28 cellular contexts compared by ENCODE assay signal in the genomic region with DNA sequence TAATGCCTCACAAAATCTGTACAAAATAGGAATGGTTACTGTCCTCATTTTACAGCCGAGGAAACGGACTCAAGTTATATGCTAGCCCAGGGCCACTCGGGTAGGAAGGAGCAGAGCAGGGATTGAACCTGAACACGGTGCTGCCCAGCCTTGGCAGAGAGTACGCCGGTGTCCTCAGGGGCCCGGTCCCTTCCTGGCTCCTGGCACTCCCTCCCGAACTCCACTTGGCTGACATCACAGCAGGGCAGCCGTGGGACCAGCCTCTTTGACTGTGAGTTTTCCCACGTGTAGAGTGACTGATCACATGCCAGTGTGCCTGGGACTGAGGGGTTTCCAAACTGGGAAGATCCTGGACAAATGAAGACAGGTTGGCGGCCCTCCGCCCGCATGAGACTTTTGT.
"Had no signal": no experiment of that assay in that cellular context is flagged by ENCODE, and none has a peak within 500 bp of the region (broad histone marks: within the 10 kb centered on the region; RNA-seq: fewer than 3 reads in every experiment).

No MANE protein-coding gene starts in this region.

- H3K9me3 ChIP-seq: body of pancreas, colonic mucosa had no signal

- H3K27ac ChIP-seq: body of pancreas, colonic mucosa, WERI-Rb-1 had no signal

- H3K36me3 ChIP-seq: colonic mucosa, WERI-Rb-1 had no signal

- H3K27me3 ChIP-seq: body of pancreas, colonic mucosa had no signal

- DNase-seq: activated B cell treated with CpG ODN at 0.5 μM for 24 hours; activated CD4-positive, alpha-beta T cell treated with anti-CD3 and anti-CD28 coated beads for 48 hours; activated CD4-positive, alpha-beta T cell treated with anti-CD3 and anti-CD28 coated beads, Interleukin-2, amount 50 U/mL, for 1 hour; activated CD4-positive, alpha-beta T cell treated with anti-CD3 and anti-CD28 coated beads, Interleukin-2, amount 50 U/mL, for 48 hours; activated CD8-positive, alpha-beta memory T cell treated with anti-CD3 and anti-CD28 coated beads for 24 hours; activated CD8-positive, alpha-beta T cell treated with anti-CD3 and anti-CD28 coated beads for 36 hours; activated effector memory CD4-positive, alpha-beta T cell treated with Interleukin-2 at 50 U/mL for 16 hours; activated gamma-delta T cell treated with Interleukin-2 at 50 U/mL for 16 hours; activated naive CD4-positive, alpha-beta T cell treated with anti-CD3 and anti-CD28 coated beads, Interleukin-2, amount 50 U/mL, for 16 hours; activated naive CD4-positive, alpha-beta T cell treated with Interleukin-2 at 50 U/mL for 16 hours; activated T-cell treated with anti-CD3 and anti-CD28 coated beads, Interleukin-2, amount 50 U/mL, for 4 hours; amniotic stem cell; aorta; body of pancreas; central memory CD4-positive, alpha-beta T cell; cerebellar nuclear complex; colonic mucosa; effector memory CD4-positive, alpha-beta T cell; endodermal cell; foreskin fibroblast; head of caudate nucleus; T-helper 1 cell; T-helper 17 cell; T1000; WERI-Rb-1 had no signal

- H3K4me1 ChIP-seq: body of pancreas, colonic mucosa had no signal

- H3K4me3 ChIP-seq: body of pancreas, colonic mucosa had no signal

- ATAC-seq: activated CD4-positive, CD25-positive, alpha-beta regulatory T cell treated with anti-CD3 and anti-CD28 coated beads, Interleukin-2, amount 50 U/mL, for 24 hours; activated CD8-positive, alpha-beta T cell treated with anti-CD3 and anti-CD28 coated beads for 36 hours; activated T-cell treated with anti-CD3 and anti-CD28 coated beads, Interleukin-2, amount 50 U/mL, for 4 hours; activated T-helper 17 cell treated with anti-CD3 and anti-CD28 coated beads, Interleukin-2, amount 50 U/mL, for 72 hours; body of pancreas; esophagus mucosa; T-helper 17 cell had no signal
